19 cellular contexts compared by ENCODE assay signal in genomic region chrX:139936259-139936658, GRCh38. TPM values are rescaled to one million over a fixed set of nuclear protein-coding genes. Genes with fewer than 3 reads are reported as not detected.
A peak's percentile ranks its signal among the peaks of the same experiment; 100 is the strongest.
DNase-seq lines count a peak whose midpoint lies in the region; ATAC-seq and TF ChIP-seq lines count a peak whose summit lies in the region.
"Had no signal": no experiment of that assay in that cellular context is flagged by ENCODE, and none has a peak within 500 bp of the region (broad histone marks: within the 10 kb centered on the region; RNA-seq: fewer than 3 reads in every experiment).

No MANE protein-coding gene starts in this region.

- no peaks in the 10 kb centered on the region; a peak in 1 of 7 replicates for H3K36me3 Mint-ChIP-seq in H9 (ENCODE audit: insufficient read depth in 1 of 3, low read depth in 3 of 3)

- ATAC-seq in GM19455 (IDR thresholded peaks at IDR 0.05; ENCODE audit: unreplicated experiment) (no peak), GM21423 (IDR thresholded peaks at IDR 0.05; ENCODE audit: unreplicated experiment) (no peak)
- ATAC-seq: activated naive CD8-positive, alpha-beta T cell treated with anti-CD3 and anti-CD28 coated beads, Interleukin-2, amount 50 U/mL, for 24 hours had no signal

- H3K79me2 ChIP-seq in H9 (ENCODE audit: insufficient read depth, low read length): no peaks in the 10 kb centered on the region; the same call in 1 of the 2 replicates

- no peak overlapping the region for H3K14ac ChIP-seq in H9 (ENCODE audit: insufficient read depth, low read length)

- no peak overlapping the region for H2AFZ ChIP-seq in H9 (ENCODE audit: low read length)

- TF ChIP-seq CTCF in GM10266 (IDR thresholded peaks at IDR 0.05; ENCODE audit: control insufficient read depth, insufficient read depth, low read depth, missing control alignments): peak; percentile 10
- peak; percentile 44; the same call in 1 of the 3 replicates for TF ChIP-seq CTCF in H9 (conservative IDR thresholded peaks at IDR 0.05)

- H3K9ac ChIP-seq in H9 (ENCODE audit: extremely low read depth, insufficient read length, low read length) (no peak overlapping the region), iPS-15b (ENCODE audit: low read depth, low read length) (no peak overlapping the region)

- DNase-seq in GM10266 (ENCODE audit: extremely low spot score) (peak; percentile 4), H9 (no peak), SK-MEL-5 (ENCODE audit: low read depth, low spot score) (peak; percentile 2), NCI-H510A treated with DMSO at 0.1 percent for 48 hours (lab: John Stamatoyannopoulos, UW) (no peak)
- DNase-seq in activated T-cell treated with anti-CD3 and anti-CD28 coated beads, Interleukin-2, amount 50 U/mL, for 48 hours: no peak
- DNase-seq: activated CD4-positive, alpha-beta T cell treated with anti-CD3 and anti-CD28 coated beads, Interleukin-2, amount 50 U/mL, for 48 hours; activated naive CD8-positive, alpha-beta T cell treated with anti-CD3 and anti-CD28 coated beads, Interleukin-2, amount 50 U/mL, for 24 hours; caudate nucleus; DMS153; effector CD8-positive, alpha-beta T cell; IMR-90; NCI-H1694 had no signal

- H2BK15ac ChIP-seq in H9 (ENCODE audit: low read depth, low read length): no peak overlapping the region

- H3K4me1 Mint-ChIP-seq in H9: peaks cover 20 to 24% of the 10 kb centered on the region in 2 experiments

- no peaks in the 10 kb centered on the region for H3K79me1 ChIP-seq in H9 (ENCODE audit: insufficient read depth, low read depth, low read length, poor library complexity, severe bottlenecking)

- H2AK5ac ChIP-seq in H9 (ENCODE audit: insufficient read length, low read length): no peak overlapping the region

- H4K20me1 ChIP-seq in H9 (ENCODE audit: control insufficient read depth, insufficient read depth, insufficient read length): no peaks in the 10 kb centered on the region

- no peak overlapping the region for H4K8ac ChIP-seq in H9 (replicated peaks; ENCODE audit: insufficient read length, low read depth, low read length)

- peaks cover 6% of the 10 kb centered on the region; the same call in 1 of the 2 replicates for H3K4me1 ChIP-seq in H9 (ENCODE audit: insufficient read depth, low read length)
- H3K4me1 ChIP-seq in iPS-15b (ENCODE audit: control insufficient read depth, insufficient read depth, low read length): peaks cover 17% of the 10 kb centered on the region
- H3K4me1 ChIP-seq: right atrium auricular region had no signal

- H3K4me3 ChIP-seq in iPS-15b (ENCODE audit: low read depth, low read length): peak overlapping the region; percentile 20
- H3K4me3 ChIP-seq: right atrium auricular region, SK-N-MC had no signal

- no peak overlapping the region for H3T11ph ChIP-seq in H9 (ENCODE audit: low read length)

- H3K4ac ChIP-seq in H9 (ENCODE audit: low read depth, low read length): no peak overlapping the region

- H3K23ac ChIP-seq in H9 (ENCODE audit: insufficient read length, low read depth, low read length): no peak overlapping the region

- no peak overlapping the region for H4K91ac ChIP-seq in H9 (ENCODE audit: insufficient read length, low read depth, low read length)

- no peaks in the 10 kb centered on the region for H3K27me3 ChIP-seq in H9 (ENCODE audit: insufficient read depth, low read length)
- H3K27me3 ChIP-seq in iPS-15b (ENCODE audit: control insufficient read depth, insufficient read depth, low read length): no peaks in the 10 kb centered on the region
- H3K27me3 ChIP-seq: right atrium auricular region had no signal

- no peaks in the 10 kb centered on the region for H3K27me3 Mint-ChIP-seq in H9 (ENCODE audit: low read depth)
- H3K27me3 Mint-ChIP-seq: activated naive CD8-positive, alpha-beta T cell treated with anti-CD3 and anti-CD28 coated beads, Interleukin-2, amount 50 U/mL, for 24 hours had no signal

- H2BK120ac ChIP-seq in H9 (ENCODE audit: low read depth, low read length, poor library complexity, severe bottlenecking): no peak overlapping the region

- no peak overlapping the region for H2BK20ac ChIP-seq in H9 (ENCODE audit: low read depth, low read length, poor library complexity, severe bottlenecking)

- H2BK5ac ChIP-seq in H9 (ENCODE audit: insufficient read length, low read length): no peak overlapping the region

- no peak overlapping the region for H3K56ac ChIP-seq in H9 (ENCODE audit: insufficient read length, low read depth, low read length)

- in situ Hi-C loops in SK-MEL-5 (cut with HindIII; ENCODE audit: low pct_unique_long_range_greater_than_20kb, low sequenced_read_pairs): no loop called here

- H3K36me3 ChIP-seq in iPS-15b (ENCODE audit: control insufficient read depth, insufficient read depth, low read length): no peaks in the 10 kb centered on the region
- H3K36me3 ChIP-seq: right atrium auricular region had no signal

- H3K27ac ChIP-seq in H9 (ENCODE audit: insufficient read length, low read depth, low read length): no peak overlapping the region
- H3K27ac ChIP-seq: right atrium auricular region, SK-N-MC had no signal

- H4K5ac ChIP-seq in H9 (ENCODE audit: insufficient read length, low read depth, low read length): no peak overlapping the region

- H3K9me3 ChIP-seq in H9 (ENCODE audit: control insufficient read depth, low read depth, low read length): no peaks in the 10 kb centered on the region
- H3K9me3 ChIP-seq in iPS-15b (ENCODE audit: control insufficient read depth, insufficient read depth, low read length): no peaks in the 10 kb centered on the region
- H3K9me3 ChIP-seq: right atrium auricular region had no signal

- peak overlapping the region; percentile 46 for H3K4me2 ChIP-seq in H9 (ENCODE audit: insufficient read depth, insufficient read length, low read length)

- H3K18ac ChIP-seq in H9 (ENCODE audit: insufficient read length, low read depth, low read length): no peak overlapping the region

- peaks cover 7% of the 10 kb centered on the region for H3K23me2 ChIP-seq in H9 (ENCODE audit: insufficient read length, low read depth, low read length, poor library complexity, severe bottlenecking)

- peak overlapping the region in 1 of 3 experiments; percentile 2; a peak in 1 of 7 replicates for H3K27ac Mint-ChIP-seq in H9
- H3K27ac Mint-ChIP-seq: activated naive CD8-positive, alpha-beta T cell treated with anti-CD3 and anti-CD28 coated beads, Interleukin-2, amount 50 U/mL, for 24 hours; nephron had no signal

- H3K4me3 Mint-ChIP-seq in H9: peak overlapping the region in 1 of 2 experiments; percentile 22; a peak in 3 of 5 replicates
- H3K4me3 Mint-ChIP-seq: activated naive CD8-positive, alpha-beta T cell treated with anti-CD3 and anti-CD28 coated beads, Interleukin-2, amount 50 U/mL, for 24 hours; nephron had no signal

- H3K9me3 Mint-ChIP-seq in H9: peaks cover 0 to 47% of the 10 kb centered on the region in 2 experiments; a peak in 3 of 5 replicates
- H3K9me3 Mint-ChIP-seq: activated naive CD8-positive, alpha-beta T cell treated with anti-CD3 and anti-CD28 coated beads, Interleukin-2, amount 50 U/mL, for 24 hours had no signal

- no peak overlapping the region for H2BK12ac ChIP-seq in H9 (ENCODE audit: insufficient read length, low read depth, low read length)

RNA-seq across cellular contexts. Expression of gene ATP11C, which starts 3.4 kb away (rescaled TPM):
- total RNA-seq in H9 (2021): 26.4 and 28.4 TPM in 2 replicates
- total RNA-seq in SK-MEL-5 (2014; rRNA removed; shearing (Covaris generic)): 33.4 and 34.1 TPM in 2 replicates
- 15.5 and 23.2 TPM in 2 replicates for polyA plus RNA-seq in SK-MEL-5 (2015; cell fraction: cytosol; rRNA removed)
- polyA plus RNA-seq in SK-MEL-5 (2015; cell fraction: nucleus; rRNA removed): 23.1 and 24.6 TPM in 2 replicates

RNA-seq across cellular contexts. Expression of gene CXorf66, which starts 29.1 kb away (rescaled TPM):
- total RNA-seq in H9 (2021): not detected in 2 replicates
- total RNA-seq in SK-MEL-5 (2014; rRNA removed; shearing (Covaris generic)): not detected in 2 replicates
- polyA plus RNA-seq in SK-MEL-5 (2015; cell fraction: cytosol; rRNA removed): not detected in 2 replicates
- not detected in 2 replicates for polyA plus RNA-seq in SK-MEL-5 (2015; cell fraction: nucleus; rRNA removed)
- total RNA-seq: IMR-90, right atrium auricular region had no signal
- polyA plus RNA-seq: BJ, IMR-90 had no signal

Comparison
In these comparisons a context has a peak if more than half of its experiments do, and no peak if none do; other contexts are left out.
1. DNase-seq: peak in GM10266 (single experiment) and SK-MEL-5 (single experiment); none in H9 (single experiment), NCI-H510A treated with DMSO at 0.1 percent for 48 hours (single experiment) and activated T-cell treated with anti-CD3 and anti-CD28 coated beads, Interleukin-2, amount 50 U/mL, for 48 hours (0 of 2).